In the genomic region with DNA sequence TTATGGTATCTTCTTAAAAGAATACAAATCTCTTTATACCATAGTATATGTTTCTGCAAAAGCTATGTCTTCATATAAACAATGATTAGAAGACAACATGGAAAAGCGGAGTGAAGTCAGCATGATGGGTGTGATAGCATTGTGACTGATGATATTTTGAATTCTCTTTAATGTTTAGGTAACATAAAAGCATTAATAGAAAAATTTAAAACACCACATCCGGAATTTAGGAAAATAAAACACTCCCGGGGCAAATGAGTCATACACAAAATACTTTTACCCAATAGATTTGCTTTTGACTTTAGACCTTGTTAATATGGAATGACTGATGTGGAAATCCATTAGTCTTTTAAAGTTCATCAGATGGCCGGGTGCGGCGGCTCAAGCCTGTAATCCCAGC, we compare ENCODE assay signal across 1 cellular context.
TF ChIP-seq lines count a peak whose summit lies in the region.

No MANE protein-coding gene starts in this region.

TF ChIP-seq in WTC11, 78 proteins besides CTCF, POLR2A, EP300 and RAD21 (continued from another document):
- TF ChIP-seq, protein P1, sequence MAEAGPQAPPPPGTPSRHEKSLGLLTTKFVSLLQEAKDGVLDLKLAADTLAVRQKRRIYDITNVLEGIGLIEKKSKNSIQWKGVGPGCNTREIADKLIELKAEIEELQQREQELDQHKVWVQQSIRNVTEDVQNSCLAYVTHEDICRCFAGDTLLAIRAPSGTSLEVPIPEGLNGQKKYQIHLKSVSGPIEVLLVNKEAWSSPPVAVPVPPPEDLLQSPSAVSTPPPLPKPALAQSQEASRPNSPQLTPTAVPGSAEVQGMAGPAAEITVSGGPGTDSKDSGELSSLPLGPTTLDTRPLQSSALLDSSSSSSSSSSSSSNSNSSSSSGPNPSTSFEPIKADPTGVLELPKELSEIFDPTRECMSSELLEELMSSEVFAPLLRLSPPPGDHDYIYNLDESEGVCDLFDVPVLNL (CRISPR knock-in tag; IDR thresholded peaks at IDR 0.05; ENCODE audit: borderline replicate concordance, low read depth) = no peak
- TF ChIP-seq ZNF416 (CRISPR knock-in tag; IDR thresholded peaks at IDR 0.05) (no peak), ZNF396 (CRISPR knock-in tag; IDR thresholded peaks at IDR 0.05; ENCODE audit: borderline replicate concordance) (no peak), ZNF232 (CRISPR knock-in tag; IDR thresholded peaks at IDR 0.05) (no peak), JUN (CRISPR knock-in tag; IDR thresholded peaks at IDR 0.05) (no peak), FOXJ3 (CRISPR knock-in tag; IDR thresholded peaks at IDR 0.05; ENCODE audit: borderline replicate concordance) (no peak)
- TF ChIP-seq, protein P2, sequence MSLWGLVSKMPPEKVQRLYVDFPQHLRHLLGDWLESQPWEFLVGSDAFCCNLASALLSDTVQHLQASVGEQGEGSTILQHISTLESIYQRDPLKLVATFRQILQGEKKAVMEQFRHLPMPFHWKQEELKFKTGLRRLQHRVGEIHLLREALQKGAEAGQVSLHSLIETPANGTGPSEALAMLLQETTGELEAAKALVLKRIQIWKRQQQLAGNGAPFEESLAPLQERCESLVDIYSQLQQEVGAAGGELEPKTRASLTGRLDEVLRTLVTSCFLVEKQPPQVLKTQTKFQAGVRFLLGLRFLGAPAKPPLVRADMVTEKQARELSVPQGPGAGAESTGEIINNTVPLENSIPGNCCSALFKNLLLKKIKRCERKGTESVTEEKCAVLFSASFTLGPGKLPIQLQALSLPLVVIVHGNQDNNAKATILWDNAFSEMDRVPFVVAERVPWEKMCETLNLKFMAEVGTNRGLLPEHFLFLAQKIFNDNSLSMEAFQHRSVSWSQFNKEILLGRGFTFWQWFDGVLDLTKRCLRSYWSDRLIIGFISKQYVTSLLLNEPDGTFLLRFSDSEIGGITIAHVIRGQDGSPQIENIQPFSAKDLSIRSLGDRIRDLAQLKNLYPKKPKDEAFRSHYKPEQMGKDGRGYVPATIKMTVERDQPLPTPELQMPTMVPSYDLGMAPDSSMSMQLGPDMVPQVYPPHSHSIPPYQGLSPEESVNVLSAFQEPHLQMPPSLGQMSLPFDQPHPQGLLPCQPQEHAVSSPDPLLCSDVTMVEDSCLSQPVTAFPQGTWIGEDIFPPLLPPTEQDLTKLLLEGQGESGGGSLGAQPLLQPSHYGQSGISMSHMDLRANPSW (CRISPR knock-in tag; conservative IDR thresholded peaks at IDR 0.05; ENCODE audit: low read depth) = no peak
- TF ChIP-seq, protein P3, sequence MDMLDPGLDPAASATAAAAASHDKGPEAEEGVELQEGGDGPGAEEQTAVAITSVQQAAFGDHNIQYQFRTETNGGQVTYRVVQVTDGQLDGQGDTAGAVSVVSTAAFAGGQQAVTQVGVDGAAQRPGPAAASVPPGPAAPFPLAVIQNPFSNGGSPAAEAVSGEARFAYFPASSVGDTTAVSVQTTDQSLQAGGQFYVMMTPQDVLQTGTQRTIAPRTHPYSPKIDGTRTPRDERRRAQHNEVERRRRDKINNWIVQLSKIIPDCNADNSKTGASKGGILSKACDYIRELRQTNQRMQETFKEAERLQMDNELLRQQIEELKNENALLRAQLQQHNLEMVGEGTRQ (CRISPR knock-in tag; IDR thresholded peaks at IDR 0.05) = no peak
TF ChIP-seq in WTC11: peak in this region for 0.
